Comparison of ENCODE assay signal across 1 cellular context in genomic region chr16:28981517-28981916, GRCh38.
TF ChIP-seq lines count a peak whose summit lies in the region.

No MANE protein-coding gene starts in this region.

TF ChIP-seq in H1, 55 proteins besides CTCF, POLR2A, EP300 and RAD21:
- no peak for TF ChIP-seq RXRA (IDR thresholded peaks at IDR 0.05; ENCODE audit: insufficient read depth, low read depth, low read length)
- TF ChIP-seq USF2 (IDR thresholded peaks at IDR 0.05; ENCODE audit: low read length) = no peak
- no peak for TF ChIP-seq MAX (IDR thresholded peaks at IDR 0.05)
- TF ChIP-seq BACH1 (IDR thresholded peaks at IDR 0.05; ENCODE audit: low read length) = no peak
- TF ChIP-seq CHD2 (IDR thresholded peaks at IDR 0.05; ENCODE audit: low read length) = no peak
